In genomic region chr15:101498076-101498730, GRCh38 we compare ENCODE assay signal across 1 cellular context.
TF ChIP-seq lines count a peak whose summit lies in the region.

No MANE protein-coding gene starts in this region.

TF ChIP-seq in K562, 482 proteins besides CTCF, POLR2A, EP300 and RAD21 (continued from another document):
- TF ChIP-seq KDM1A (IDR thresholded peaks at IDR 0.05), result peak in 1 of 2 experiments; percentile 52; a peak in 1 of 4 replicates
- 0 out of 2 replicates have a peak, but pooled peaks have one; percentile 26 for TF ChIP-seq GATA2 (CRISPR knock-in tag; IDR thresholded peaks at IDR 0.05)
- peak; percentile 40; the same call in 1 of the 2 replicates for TF ChIP-seq ARID1B (IDR thresholded peaks at IDR 0.05)
- peak; percentile 80 for TF ChIP-seq ZFP36 (IDR thresholded peaks at IDR 0.05; ENCODE audit: low read depth, low read length, partially characterized antibody)
- TF ChIP-seq SMARCA5 (IDR thresholded peaks at IDR 0.05), result peak; percentile 59; the same call in 1 of the 2 replicates
- TF ChIP-seq PKNOX1 (IDR thresholded peaks at IDR 0.05), result peak; percentile 48; the same call in 1 of the 2 replicates
- peak; percentile 17; the same call in 1 of the 2 replicates for TF ChIP-seq CBFA2T3 (IDR thresholded peaks at IDR 0.05)
- TF ChIP-seq E2F6 (IDR thresholded peaks at IDR 0.05; ENCODE audit: borderline replicate concordance in 1 of 2, extremely low read depth in 1 of 2, insufficient read depth in 1 of 2, insufficient read length in 1 of 2, low read depth in 1 of 2, low read length in 1 of 2, poor library complexity in 1 of 2, severe bottlenecking in 1 of 2), result peak in 1 of 2 experiments; percentile 21
- 0 out of 2 replicates have a peak, but pooled peaks have one; percentile 27 for TF ChIP-seq FOSL1 (tag; conservative IDR thresholded peaks at IDR 0.05)
- no peak for TF ChIP-seq ARNT (IDR thresholded peaks at IDR 0.05)
- TF ChIP-seq ATF3 (IDR thresholded peaks at IDR 0.05), result 0 out of 2 replicates have a peak, but pooled peaks have one; percentile 14
- TF ChIP-seq ATF3 (CRISPR knock-in tag; conservative IDR thresholded peaks at IDR 0.05), result no peak
- no peak for TF ChIP-seq DPF2 (IDR thresholded peaks at IDR 0.05)
- TF ChIP-seq BHLHE40 (IDR thresholded peaks at IDR 0.05; ENCODE audit: low read length), result peak; percentile 77
TF ChIP-seq in K562: peak in this region for 15.
